In genomic region chr15:100694381-100695012, GRCh38 we compare ENCODE assay signal across 19 cellular contexts.
DNase-seq lines count a peak whose midpoint lies in the region; ATAC-seq and TF ChIP-seq lines count a peak whose summit lies in the region.
"Had no signal": no experiment of that assay in that cellular context is flagged by ENCODE, and none has a peak within 500 bp of the region (broad histone marks: within the 10 kb centered on the region; RNA-seq: fewer than 3 reads in every experiment).

No MANE protein-coding gene starts in this region.

- no peaks in the 10 kb centered on the region for H3K36me3 ChIP-seq in breast epithelium
- no peaks in the 10 kb centered on the region for H3K36me3 ChIP-seq in lung (ENCODE audit: control insufficient read depth in 2 of 2, insufficient read depth in 2 of 2, low read length in 2 of 2)
- no peaks in the 10 kb centered on the region for H3K36me3 ChIP-seq in uterus
- no peaks in the 10 kb centered on the region for H3K36me3 ChIP-seq in CD8-positive, alpha-beta T cell (ENCODE audit: insufficient read depth, low read length)
- H3K36me3 ChIP-seq: neural progenitor cell had no signal

- H3K9me3 ChIP-seq in breast epithelium (no peaks in the 10 kb centered on the region), lung (ENCODE audit: control insufficient read depth in 2 of 2, insufficient read depth in 1 of 2, low read length in 1 of 2) (no peaks in the 10 kb centered on the region), uterus (no peaks in the 10 kb centered on the region)
- no peaks in the 10 kb centered on the region for H3K9me3 ChIP-seq in CD8-positive, alpha-beta T cell (ENCODE audit: low read length)

- no peak overlapping the region for H3K4me3 ChIP-seq in breast epithelium
- no peak overlapping the region for H3K4me3 ChIP-seq in lung
- no peak overlapping the region for H3K4me3 ChIP-seq in uterus
- no peak overlapping the region for H3K4me3 ChIP-seq in CD8-positive, alpha-beta T cell (ENCODE audit: low read depth, low read length)
- H3K4me3 ChIP-seq: neural progenitor cell had no signal

- no peak for DNase-seq in breast epithelium (ENCODE audit: low spot score in 2 of 2)
- no peak for DNase-seq in MCF 10A (ENCODE audit: unreplicated experiment)
- DNase-seq in fibroblast of peridontal ligament (ENCODE audit: extremely low read depth): peak; percentile 86
- DNase-seq in lung (ENCODE audit: low spot score): no peak
- peak; percentile 41 to 67 for DNase-seq in uterus
- DNase-seq in stimulated activated naive CD4-positive, alpha-beta T cell (lab: John Stamatoyannopoulos, UW): no peak
- no peak for DNase-seq in CD8-positive, alpha-beta T cell
- DNase-seq: activated CD4-positive, alpha-beta T cell treated with anti-CD3 and anti-CD28 coated beads, Interleukin-2, amount 10 ng/mL, durations not matched to agents 7 days and 5 days; activated naive CD4-positive, alpha-beta T cell treated with anti-CD3 and anti-CD28 coated beads for 36 hours; CD4-positive, CD25-positive, alpha-beta regulatory T cell; EL; foreskin fibroblast; mesendoderm; NCI-H2107; NCI-H748 treated with DMSO at 0.1 percent for 48 hours; stimulated activated CD4-positive, alpha-beta T cell treated with anti-CD3 and anti-CD28 coated beads, Interleukin-4, amount 100 ng/mL, for 4 hours had no signal

- no peaks in the 10 kb centered on the region for H3K4me1 ChIP-seq in breast epithelium
- peaks cover 0 to 4% of the 10 kb centered on the region in 2 donors for H3K4me1 ChIP-seq in lung (ENCODE audit: control insufficient read depth in 2 of 2, insufficient read depth in 2 of 2, low read length in 2 of 2)
- H3K4me1 ChIP-seq in uterus: no peaks in the 10 kb centered on the region
- no peaks in the 10 kb centered on the region for H3K4me1 ChIP-seq in CD8-positive, alpha-beta T cell (ENCODE audit: insufficient read depth, low read length)
- H3K4me1 ChIP-seq: neural progenitor cell had no signal

- TF ChIP-seq POLR2A in breast epithelium (IDR thresholded peaks at IDR 0.05) (no peak), uterus (IDR thresholded peaks at IDR 0.05) (no peak)

- H3K9me3 Mint-ChIP-seq in MCF 10A (ENCODE audit: unreplicated experiment): no peaks in the 10 kb centered on the region
- H3K9me3 Mint-ChIP-seq in CD8-positive, alpha-beta T cell: no peaks in the 10 kb centered on the region
- H3K9me3 Mint-ChIP-seq: activated CD4-positive, alpha-beta T cell treated with anti-CD3 and anti-CD28 coated beads, Interleukin-2, amount 10 ng/mL, durations not matched to agents 7 days and 5 days had no signal

- H3K4me3 Mint-ChIP-seq in MCF 10A (ENCODE audit: unreplicated experiment): no peak overlapping the region
- no peak overlapping the region for H3K4me3 Mint-ChIP-seq in CD8-positive, alpha-beta T cell
- H3K4me3 Mint-ChIP-seq: activated CD4-positive, alpha-beta T cell treated with anti-CD3 and anti-CD28 coated beads, Interleukin-2, amount 10 ng/mL, durations not matched to agents 7 days and 5 days; activated naive CD4-positive, alpha-beta T cell treated with anti-CD3 and anti-CD28 coated beads for 36 hours; CD4-positive, CD25-positive, alpha-beta regulatory T cell; neural progenitor cell had no signal

- no peaks in the 10 kb centered on the region for H3K4me1 Mint-ChIP-seq in MCF 10A (ENCODE audit: insufficient read depth, unreplicated experiment)
- H3K4me1 Mint-ChIP-seq in CD8-positive, alpha-beta T cell (ENCODE audit: low read depth): no peaks in the 10 kb centered on the region
- H3K4me1 Mint-ChIP-seq: activated CD4-positive, alpha-beta T cell treated with anti-CD3 and anti-CD28 coated beads, Interleukin-2, amount 10 ng/mL, durations not matched to agents 7 days and 5 days; CD4-positive, CD25-positive, alpha-beta regulatory T cell; neural progenitor cell had no signal

- no peaks in the 10 kb centered on the region for H3K27me3 Mint-ChIP-seq in MCF 10A (ENCODE audit: insufficient read depth, unreplicated experiment)
- peaks cover 5% of the 10 kb centered on the region for H3K27me3 Mint-ChIP-seq in CD8-positive, alpha-beta T cell (ENCODE audit: low read depth)
- H3K27me3 Mint-ChIP-seq: CD4-positive, CD25-positive, alpha-beta regulatory T cell had no signal

- H3K36me3 Mint-ChIP-seq in MCF 10A (ENCODE audit: insufficient read depth, unreplicated experiment): no peaks in the 10 kb centered on the region
- H3K36me3 Mint-ChIP-seq in CD8-positive, alpha-beta T cell: no peaks in the 10 kb centered on the region
- H3K36me3 Mint-ChIP-seq: CD4-positive, CD25-positive, alpha-beta regulatory T cell; neural progenitor cell had no signal

- WGBS in lung, 2 donors: 52 to 72% methylated on average over 4 of the region's 4 CpGs

- no TSS peak for BruUV-seq in MCF 10A (replicated peaks; lab: Mats Ljungman, UMichigan)

- no peaks in the 10 kb centered on the region for H3K27me3 ChIP-seq in breast epithelium
- H3K27me3 ChIP-seq in lung (ENCODE audit: control insufficient read depth, insufficient read depth): no peaks in the 10 kb centered on the region
- H3K27me3 ChIP-seq in uterus: no peaks in the 10 kb centered on the region
- H3K27me3 ChIP-seq in CD8-positive, alpha-beta T cell (ENCODE audit: insufficient read depth, low read length): peaks cover 3% of the 10 kb centered on the region
- H3K27me3 ChIP-seq: neural progenitor cell had no signal

- peak overlapping the region; percentile 13 to 26 for H3K27ac ChIP-seq in breast epithelium
- H3K27ac ChIP-seq in lung (ENCODE audit: low read depth in 1 of 2, low read length in 1 of 2): peak overlapping the region in 1 of 2 donors; percentile 28
- H3K27ac ChIP-seq in uterus: peak overlapping the region; percentile 83 to 90
- no peak overlapping the region for H3K27ac ChIP-seq in CD8-positive, alpha-beta T cell (ENCODE audit: low read depth, low read length)
- H3K27ac ChIP-seq: 22Rv1, neural progenitor cell had no signal

- H3K27ac Mint-ChIP-seq in MCF 10A (ENCODE audit: low read depth, unreplicated experiment): no peak overlapping the region
- H3K27ac Mint-ChIP-seq in CD8-positive, alpha-beta T cell: no peak overlapping the region
- H3K27ac Mint-ChIP-seq: activated CD4-positive, alpha-beta T cell treated with anti-CD3 and anti-CD28 coated beads, Interleukin-2, amount 10 ng/mL, durations not matched to agents 7 days and 5 days; activated naive CD4-positive, alpha-beta T cell treated with anti-CD3 and anti-CD28 coated beads for 36 hours; CD4-positive, CD25-positive, alpha-beta regulatory T cell; neural progenitor cell had no signal

- TF ChIP-seq CTCF in breast epithelium (IDR thresholded peaks at IDR 0.05): no peak
- no peak for TF ChIP-seq CTCF in MCF 10A (IDR thresholded peaks at IDR 0.05; ENCODE audit: unreplicated experiment)
- TF ChIP-seq CTCF in lung (IDR thresholded peaks at IDR 0.05; ENCODE audit: control extremely low read depth, extremely low read depth): no peak
- TF ChIP-seq CTCF in uterus (IDR thresholded peaks at IDR 0.05): no peak
- no peak for TF ChIP-seq CTCF in CD8-positive, alpha-beta T cell (IDR thresholded peaks at IDR 0.05)

- peak; percentile 29 for ATAC-seq in lung (ENCODE audit: insufficient read depth, low FRiP score)
- no peak for ATAC-seq in HG02840 (IDR thresholded peaks at IDR 0.05; ENCODE audit: low FRiP score, unreplicated experiment)
- no peak for ATAC-seq in CD8-positive, alpha-beta T cell

- POLR2A ChIA-PET in MCF 10A (lab: Yijun Ruan, JAX): interaction anchor here (0.7 kb wide), 1 partner anchor 18 kb away, joined by 3 read pairs; no protein-coding TSS in a partner anchor
- POLR2A ChIA-PET in CD8-positive, alpha-beta T cell (lab: Charles Lee): no interaction called here

- intact Hi-C loops in breast epithelium (cut with DNase I; ENCODE audit: low total_unique reads): no loop called here
- intact Hi-C loops in MCF 10A (cut with micrococcal nuclease): no loop called here
- intact Hi-C loops in uterus (cut with DNase I; ENCODE audit: low total_unique reads): no loop called here
- intact Hi-C loops in CD8-positive, alpha-beta T cell (cut with DNase I, micrococcal nuclease): no loop called here

- CTCF ChIA-PET in MCF 10A (lab: Yijun Ruan, JAX): interaction anchor here (0.6 to 1.0 kb wide), 2 partner anchors 10 to 376 kb away, joined by 3 to 4 read pairs; no protein-coding TSS in a partner anchor
- CTCF ChIA-PET in CD8-positive, alpha-beta T cell (lab: Charles Lee): no interaction called here

Comparison
In these comparisons a context has a peak if more than half of its experiments do, and no peak if none do; other contexts are left out.
1. DNase-seq: peak in fibroblast of peridontal ligament (single experiment) and uterus (2 of 2); none in breast epithelium (0 of 2), MCF 10A (single experiment), lung (single experiment), stimulated activated naive CD4-positive, alpha-beta T cell (0 of 6) and CD8-positive, alpha-beta T cell (0 of 7).